ENCODE assay signal across 12 cellular contexts in the genomic region with DNA sequence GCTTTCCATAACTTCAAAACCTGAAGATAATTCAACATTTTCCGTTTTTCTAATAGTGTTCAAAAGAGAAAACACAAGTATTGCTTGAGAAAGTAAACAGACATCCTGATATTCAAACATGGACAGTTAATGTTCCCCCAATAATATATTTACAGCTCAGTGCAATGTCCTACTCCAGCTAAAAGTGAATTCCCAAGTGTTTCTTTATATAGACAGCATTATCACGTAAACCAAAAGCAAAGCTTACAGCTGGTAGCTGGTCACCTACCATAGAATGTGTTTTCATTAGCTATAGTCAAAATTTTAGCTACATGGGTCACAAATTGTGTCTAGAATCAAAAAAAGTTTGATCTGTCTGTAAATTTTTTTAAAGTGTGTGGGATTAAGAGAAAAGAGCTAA. TPM values are rescaled to one million over a fixed set of nuclear protein-coding genes. Genes with fewer than 3 reads are reported as not detected.
A peak's percentile ranks its signal among the peaks of the same experiment; 100 is the strongest.
DNase-seq lines count a peak whose midpoint lies in the region; ATAC-seq and TF ChIP-seq lines count a peak whose summit lies in the region.
"Had no signal": no experiment of that assay in that cellular context is flagged by ENCODE, and none has a peak within 500 bp of the region (broad histone marks: within the 10 kb centered on the region; RNA-seq: fewer than 3 reads in every experiment).

No MANE protein-coding gene starts in this region.

- H3K27me3 ChIP-seq in heart left ventricle = no peaks in the 10 kb centered on the region
- H3K27me3 ChIP-seq in right cardiac atrium (ENCODE audit: control insufficient read depth, insufficient read depth) = no peaks in the 10 kb centered on the region
- H3K27me3 ChIP-seq in mucosa of rectum (ENCODE audit: control insufficient read depth in 2 of 2, insufficient read depth in 2 of 2, low read length in 2 of 2) = no peaks in the 10 kb centered on the region

- H3K36me3 Mint-ChIP-seq in chondrocyte (ENCODE audit: low read depth) = peaks cover 6% of the 10 kb centered on the region

- no peak overlapping the region for H3K4me3 Mint-ChIP-seq in chondrocyte (ENCODE audit: unreplicated experiment)

- TF ChIP-seq CTCF in heart left ventricle (IDR thresholded peaks at IDR 0.05) (no peak), chondrocyte (IDR thresholded peaks at IDR 0.05) (no peak), coronary artery (IDR thresholded peaks at IDR 0.05) (no peak)

- no peak overlapping the region for H3K4me3 ChIP-seq in heart left ventricle
- no peak overlapping the region for H3K4me3 ChIP-seq in right cardiac atrium (ENCODE audit: low read length)
- H3K4me3 ChIP-seq in mucosa of rectum (ENCODE audit: low read length in 2 of 2) = peak overlapping the region in 1 of 2 donors; percentile 32
- H3K4me3 ChIP-seq in coronary artery = no peak overlapping the region

- peak; percentile 27 to 74 (median 62) for ATAC-seq in heart left ventricle
- ATAC-seq in right cardiac atrium = no peak
- ATAC-seq in activated CD4-positive, CD25-positive, alpha-beta regulatory T cell treated with anti-CD3 and anti-CD28 coated beads, Interleukin-2, amount 50 U/mL, for 24 hours = no peak

- peak overlapping the region in 10 of 12 donors; percentile 17 to 65 (median 38) for H3K27ac ChIP-seq in heart left ventricle
- no peak overlapping the region for H3K27ac ChIP-seq in right cardiac atrium (ENCODE audit: low read length)
- H3K27ac ChIP-seq in mucosa of rectum (ENCODE audit: low read depth in 2 of 2, low read length in 2 of 2) = peak overlapping the region; percentile 32 to 64
- H3K27ac ChIP-seq in coronary artery = peak overlapping the region in 1 of 2 donors; percentile 10

- 48 to 56% (median 51%) methylated on average over 2 of the region's 2 CpGs for WGBS in heart left ventricle, 4 donors
- WGBS in right cardiac atrium = 67% methylated on average over 2 of the region's 2 CpGs

- no peak for TF ChIP-seq POLR2A in heart left ventricle (IDR thresholded peaks at IDR 0.05)

- no peaks in the 10 kb centered on the region for H3K9me3 ChIP-seq in heart left ventricle
- no peaks in the 10 kb centered on the region for H3K9me3 ChIP-seq in right cardiac atrium (ENCODE audit: control insufficient read depth, low read length)
- H3K9me3 ChIP-seq in mucosa of rectum (ENCODE audit: control insufficient read depth in 2 of 2, low read length in 2 of 2) = no peaks in the 10 kb centered on the region
- H3K9me3 ChIP-seq: thoracic aorta had no signal

- peak overlapping the region; percentile 60 for H3K27ac Mint-ChIP-seq in chondrocyte (ENCODE audit: unreplicated experiment)

- DNase-seq in heart left ventricle (no peak), right cardiac atrium (no peak), chondrocyte (ENCODE audit: low spot score) (no peak), coronary artery (ENCODE audit: low spot score) (no peak), MV-4-11 (lab: John Stamatoyannopoulos, UW) (no peak)
- no peak for DNase-seq in activated CD4-positive, CD25-positive, alpha-beta regulatory T cell treated with anti-CD3 and anti-CD28 coated beads, Interleukin-2, amount 50 U/mL, for 72 hours
- DNase-seq: activated naive CD4-positive, alpha-beta T cell; NCI-H1436 treated with DMSO at 0.1 percent for 48 hours; occipital lobe had no signal

- H3K27me3 Mint-ChIP-seq in chondrocyte (ENCODE audit: low read depth) = no peaks in the 10 kb centered on the region

- H3K36me3 ChIP-seq in heart left ventricle (peaks cover 0 to 12% (median 0%) of the 10 kb centered on the region in 9 donors), mucosa of rectum (ENCODE audit: control insufficient read depth in 2 of 2, insufficient read depth in 2 of 2, low read length in 2 of 2) (peaks cover 0 to 3% of the 10 kb centered on the region in 2 donors)
- H3K36me3 ChIP-seq: thoracic aorta had no signal

- intact Hi-C loops in heart left ventricle (cut with DNase I) = no loop called here
- intact Hi-C loops in right cardiac atrium (cut with DNase I) = no loop called here

- peaks cover 56% of the 10 kb centered on the region for H3K4me1 Mint-ChIP-seq in chondrocyte (ENCODE audit: low read depth)

- no peaks in the 10 kb centered on the region for H3K9me3 Mint-ChIP-seq in chondrocyte (ENCODE audit: low read depth)

- H3K4me1 ChIP-seq in heart left ventricle (peaks cover 0 to 60% (median 25%) of the 10 kb centered on the region in 12 donors), right cardiac atrium (ENCODE audit: control insufficient read depth, insufficient read depth, low read length) (peaks cover 4% of the 10 kb centered on the region), mucosa of rectum (ENCODE audit: control insufficient read depth in 2 of 2, insufficient read depth in 2 of 2, low read length in 2 of 2) (peaks cover 19 to 33% of the 10 kb centered on the region in 2 donors)

- no peak overlapping the region for H3K9ac ChIP-seq in mucosa of rectum (ENCODE audit: low read depth in 1 of 2, low read length in 2 of 2)

RNA-seq across cellular contexts. Expression of gene WLS, which starts 34.9 kb away (rescaled TPM):
- total RNA-seq in heart left ventricle = 100 to 1,000 TPM in 6 of 9 donors, 10 to 100 TPM in 3; 78.2 to 115 (median 107) TPM
- polyA plus RNA-seq in heart left ventricle = 10 to 100 TPM; 36.5 to 38.4 TPM
- 100 to 1,000 TPM in 3 of 4 donors, 10 to 100 TPM in 1; 73.4 to 102 (median 102) TPM for total RNA-seq in right cardiac atrium
- 50.9 TPM for polyA plus RNA-seq in right cardiac atrium
- total RNA-seq in chondrocyte = 149 to 207 TPM (median 160 TPM) in 3 replicates

Comparison
In these comparisons a context has a peak if more than half of its experiments do, and no peak if none do; other contexts are left out.
1. ATAC-seq: peak in heart left ventricle (4 of 4); none in right cardiac atrium (0 of 2) and activated CD4-positive, CD25-positive, alpha-beta regulatory T cell treated with anti-CD3 and anti-CD28 coated beads, Interleukin-2, amount 50 U/mL, for 24 hours (0 of 2).